Comparison of ENCODE assay signal across 28 cellular contexts in genomic region chr1:225838793-225839192, GRCh38. TPM values are rescaled to one million over a fixed set of nuclear protein-coding genes. Genes with fewer than 3 reads are reported as not detected.
"Had no signal": no experiment of that assay in that cellular context is flagged by ENCODE, and none has a peak within 500 bp of the region (broad histone marks: within the 10 kb centered on the region; RNA-seq: fewer than 3 reads in every experiment).

No MANE protein-coding gene starts in this region.

- H3K36me3 Mint-ChIP-seq: activated naive CD8-positive, alpha-beta T cell had no signal

- H3K4me3 Mint-ChIP-seq: activated B cell treated with CpG ODN at 0.5 μM for 24 hours; activated CD8-positive, alpha-beta T cell treated with anti-CD3 and anti-CD28 coated beads for 36 hours; activated naive CD8-positive, alpha-beta T cell; activated T-cell treated with anti-CD3 and anti-CD28 coated beads, Interleukin-2, amount 50 U/mL, for 72 hours; T-helper 1 cell treated with Interleukin-12 subunit alpha and Interleukin-12 subunit beta and Interleukin-4 antibody, amounts not matched to agents 30 μg/mL and 1 μg/mL, for 36 hours had no signal

- DNase-seq: activated B cell treated with CpG ODN at 0.5 μM for 24 hours; activated CD8-positive, alpha-beta memory T cell treated with anti-CD3 and anti-CD28 coated beads, Interleukin-2, amount 50 U/mL, for 4 hours; activated CD8-positive, alpha-beta T cell treated with anti-CD3 and anti-CD28 coated beads for 36 hours; activated gamma-delta T cell treated with Interleukin-2 at 50 U/mL for 16 hours; activated T-cell treated with anti-CD3 and anti-CD28 coated beads, Interleukin-2, amount 50 U/mL, for 72 hours; anterior cingulate cortex; cerebellar nuclear complex; MG63; MV-4-11; NCI-H1092 treated with DMSO at 0.1 percent for 48 hours; NCI-H1417 treated with DMSO at 0.1 percent for 48 hours; NCI-H1694; NCI-H2029; NCI-H2107; NCI-H2171 treated with DMSO at 0.1 percent for 48 hours; NCI-H226; NCI-H526 treated with DMSO at 0.1 percent for 48 hours; OCI-M1; SHP77 treated with DMSO at 0.1 percent for 48 hours; T-helper 9 cell had no signal

- H3K27me3 ChIP-seq: MG63 had no signal

- ATAC-seq: activated CD8-positive, alpha-beta T cell treated with anti-CD3 and anti-CD28 coated beads for 36 hours; activated T-cell treated with anti-CD3 and anti-CD28 coated beads, Interleukin-2, amount 50 U/mL, for 72 hours; Panc1 had no signal

- H3K9me3 ChIP-seq: MG63 had no signal

- H3K9me3 Mint-ChIP-seq: activated B cell treated with CpG ODN at 0.5 μM for 24 hours; activated CD8-positive, alpha-beta T cell treated with anti-CD3 and anti-CD28 coated beads for 36 hours; activated T-cell treated with anti-CD3 and anti-CD28 coated beads, Interleukin-2, amount 50 U/mL, for 72 hours; activated T-helper 2 cell treated with anti-CD3 and anti-CD28 coated beads, Interferon-gamma antibody, Interleukin-2, Interleukin-4, amounts not matched to agents 10 μg/mL and 5 μg/mL and 100 μg/mL, durations not matched to agents 14 hours and 24 hours and 36 hours; T-helper 1 cell treated with Interleukin-12 subunit alpha and Interleukin-12 subunit beta and Interleukin-4 antibody, amounts not matched to agents 30 μg/mL and 1 μg/mL, for 36 hours had no signal

- H3K4me3 ChIP-seq: MG63 had no signal

- H3K27me3 Mint-ChIP-seq: activated B cell treated with CpG ODN at 0.5 μM for 24 hours; activated CD8-positive, alpha-beta T cell treated with anti-CD3 and anti-CD28 coated beads for 36 hours; activated naive CD8-positive, alpha-beta T cell had no signal

- H3K4me1 Mint-ChIP-seq: activated B cell treated with CpG ODN at 0.5 μM for 24 hours had no signal

- H3K27ac Mint-ChIP-seq: activated B cell treated with CpG ODN at 0.5 μM for 24 hours; activated CD8-positive, alpha-beta T cell treated with anti-CD3 and anti-CD28 coated beads for 36 hours; activated T-cell treated with anti-CD3 and anti-CD28 coated beads, Interleukin-2, amount 50 U/mL, for 72 hours; activated T-helper 2 cell treated with anti-CD3 and anti-CD28 coated beads, Interferon-gamma antibody, Interleukin-2, Interleukin-4, amounts not matched to agents 10 μg/mL and 5 μg/mL and 100 μg/mL, durations not matched to agents 14 hours and 24 hours and 36 hours; T-helper 1 cell treated with Interleukin-12 subunit alpha and Interleukin-12 subunit beta and Interleukin-4 antibody, amounts not matched to agents 30 μg/mL and 1 μg/mL, for 36 hours had no signal

- FAIRE-seq: TTC549 had no signal

RNA-seq across cellular contexts. Expression of gene LEFTY1, which starts 50.2 kb away (rescaled TPM):
- total RNA-seq: activated B cell treated with CpG ODN at 0.5 μM for 24 hours; activated T-cell treated with anti-CD3 and anti-CD28 coated beads, Interleukin-2, amount 50 U/mL, for 72 hours; activated T-helper 2 cell treated with anti-CD3 and anti-CD28 coated beads, Interferon-gamma antibody, Interleukin-2, Interleukin-4, amounts not matched to agents 10 μg/mL and 5 μg/mL and 100 μg/mL, durations not matched to agents 14 hours and 24 hours and 36 hours; cardiac septum; NCI-H460; SK-MEL-5 had no signal
